ENCODE assay signal across 19 cellular contexts in genomic region chr4:67236793-67237192, GRCh38.
DNase-seq lines count a peak whose midpoint lies in the region; ATAC-seq, FAIRE-seq and TF ChIP-seq lines count a peak whose summit lies in the region.
"Had no signal": no experiment of that assay in that cellular context is flagged by ENCODE, and none has a peak within 500 bp of the region (broad histone marks: within the 10 kb centered on the region; RNA-seq: fewer than 3 reads in every experiment).

No MANE protein-coding gene starts in this region.

- peaks cover 10% of the 10 kb centered on the region for H3K4me1 Mint-ChIP-seq in endodermal cell
- H3K4me1 Mint-ChIP-seq: CD14-positive monocyte had no signal

- H4K8ac ChIP-seq in mesendoderm (ENCODE audit: low read depth, low read length), result no peak overlapping the region

- TF ChIP-seq CTCF in HepG2 (CRISPR knock-in tag; IDR thresholded peaks at IDR 0.05), result no peak
- TF ChIP-seq CTCF in right lobe of liver (IDR thresholded peaks at IDR 0.05), result no peak
- peak; percentile 36 for TF ChIP-seq CTCF in endodermal cell (conservative IDR thresholded peaks at IDR 0.05)
- TF ChIP-seq CTCF in pancreas (IDR thresholded peaks at IDR 0.05), result no peak
- no peak for TF ChIP-seq CTCF in heart left ventricle (IDR thresholded peaks at IDR 0.05)

- peak; percentile 77 for ATAC-seq in HepG2
- ATAC-seq in right lobe of liver, result no peak
- ATAC-seq in pancreas, result no peak
- no peak for ATAC-seq in heart left ventricle
- ATAC-seq in GM18519 (IDR thresholded peaks at IDR 0.05; ENCODE audit: low FRiP score, unreplicated experiment), result no peak
- ATAC-seq: CD8-positive, alpha-beta T cell had no signal

- no peak overlapping the region for H2BK120ac ChIP-seq in mesendoderm (ENCODE audit: low read depth, low read length)

- POLR2A ChIA-PET in HepG2 (lab: Yijun Ruan, JAX), result no interaction called here

- no peak for DNase-seq in HepG2 (ENCODE audit: low spot score)
- no peak for DNase-seq in right lobe of liver
- DNase-seq in endodermal cell, result peak; percentile 62
- DNase-seq in mesendoderm, result peak; percentile 13
- DNase-seq in pancreas, result no peak
- no peak for DNase-seq in heart left ventricle
- DNase-seq in iPS-NIHi11 (ENCODE audit: low spot score), result no peak
- DNase-seq: CD8-positive, alpha-beta T cell; COR-L47; DMS153; DMS79 treated with DMSO at 0.1 percent for 48 hours; EL; GDM1; HCEC 1CT had no signal

- no peaks in the 10 kb centered on the region for H3K9me3 Mint-ChIP-seq in endodermal cell
- H3K9me3 Mint-ChIP-seq: CD8-positive, alpha-beta T cell had no signal

- no peak overlapping the region for H4K5ac ChIP-seq in mesendoderm (ENCODE audit: low read length)

- H3K79me2 ChIP-seq in HepG2 (ENCODE audit: insufficient read depth, low read length) (no peaks in the 10 kb centered on the region), mesendoderm (ENCODE audit: control insufficient read depth, insufficient read depth, low read length) (no peaks in the 10 kb centered on the region)

- no peaks in the 10 kb centered on the region for H3K27me3 Mint-ChIP-seq in endodermal cell (ENCODE audit: insufficient read depth)

- H3K9me3 ChIP-seq in HepG2 (ENCODE audit: low read length) (no peaks in the 10 kb centered on the region), right lobe of liver (no peaks in the 10 kb centered on the region), endodermal cell (ENCODE audit: control insufficient read depth, low read length) (no peaks in the 10 kb centered on the region), pancreas (no peaks in the 10 kb centered on the region), heart left ventricle (no peaks in the 10 kb centered on the region)

- TF ChIP-seq POLR2A in HepG2 (IDR thresholded peaks at IDR 0.05; ENCODE audit: insufficient read depth in 1 of 2, low read depth in 2 of 2, low read length in 2 of 2), result no peak
- TF ChIP-seq POLR2A in right lobe of liver (IDR thresholded peaks at IDR 0.05), result no peak
- TF ChIP-seq POLR2A in heart left ventricle (IDR thresholded peaks at IDR 0.05), result no peak

- no peak overlapping the region for H3K4ac ChIP-seq in mesendoderm (ENCODE audit: low read depth, low read length)

- no TSS peak for BruUV-seq in HepG2 (replicated peaks; lab: Mats Ljungman, UMichigan)

- no peak for FAIRE-seq in HepG2 (lab: Jason Lieb, UNC)
- FAIRE-seq in pancreas (lab: Jason Lieb, UNC), result no peak
- FAIRE-seq: D721Med, H1 had no signal

- TF ChIP-seq EP300 in HepG2 (IDR thresholded peaks at IDR 0.05; ENCODE audit: low read depth in 2 of 2, low read length in 2 of 2) (no peak), HepG2 (CRISPR knock-in tag; IDR thresholded peaks at IDR 0.05; ENCODE audit: borderline replicate concordance) (no peak)

- no peak overlapping the region for H3K9ac ChIP-seq in HepG2 (ENCODE audit: insufficient read depth, low read depth, low read length)
- no peak overlapping the region for H3K9ac ChIP-seq in endodermal cell (ENCODE audit: extremely low read depth, low read length, poor library complexity, severe bottlenecking)
- H3K9ac ChIP-seq in mesendoderm (ENCODE audit: low read length), result no peak overlapping the region

- no peak for TF ChIP-seq RAD21 in HepG2 (CRISPR knock-in tag; IDR thresholded peaks at IDR 0.05)

- no peak overlapping the region for H2AFZ ChIP-seq in HepG2 (ENCODE audit: low read length)

- no peak overlapping the region for H3K4me2 ChIP-seq in HepG2 (ENCODE audit: low read depth, low read length)
- H3K4me2 ChIP-seq in mesendoderm (ENCODE audit: low read length), result no peak overlapping the region

- no peak overlapping the region for H3K18ac ChIP-seq in mesendoderm (ENCODE audit: low read length)

- no peak overlapping the region for H2AK5ac ChIP-seq in mesendoderm (ENCODE audit: low read length)

- H3K79me1 ChIP-seq in mesendoderm (ENCODE audit: low read length), result no peaks in the 10 kb centered on the region

- no peak overlapping the region for H2BK5ac ChIP-seq in mesendoderm (ENCODE audit: low read length)

- no peaks in the 10 kb centered on the region for H4K20me1 ChIP-seq in HepG2 (ENCODE audit: insufficient read depth, low read length)

- H3K4me1 ChIP-seq in HepG2 (ENCODE audit: insufficient read depth, low read length), result no peaks in the 10 kb centered on the region
- no peaks in the 10 kb centered on the region for H3K4me1 ChIP-seq in right lobe of liver
- no peaks in the 10 kb centered on the region for H3K4me1 ChIP-seq in endodermal cell (ENCODE audit: control insufficient read depth, insufficient read depth, low read length)
- no peaks in the 10 kb centered on the region for H3K4me1 ChIP-seq in mesendoderm (ENCODE audit: control insufficient read depth, low read depth, low read length)
- H3K4me1 ChIP-seq in pancreas, result no peaks in the 10 kb centered on the region
- no peaks in the 10 kb centered on the region for H3K4me1 ChIP-seq in heart left ventricle

- intact Hi-C loops in HepG2 (cut with micrococcal nuclease; ENCODE audit: unreplicated experiment), result no loop called here
- intact Hi-C loops in right lobe of liver (cut with DNase I), result no loop called here
- intact Hi-C loops in pancreas (cut with DNase I), result no loop called here
- intact Hi-C loops in heart left ventricle (cut with DNase I), result no loop called here

- H3K36me3 ChIP-seq in HepG2 (replicated peaks in 1 of 2; ENCODE audit: control insufficient read depth in 1 of 2, insufficient read depth in 2 of 2, low read length in 2 of 2) (no peaks in the 10 kb centered on the region), right lobe of liver (no peaks in the 10 kb centered on the region), endodermal cell (ENCODE audit: control insufficient read depth, insufficient read depth, low read length) (no peaks in the 10 kb centered on the region), mesendoderm (ENCODE audit: control insufficient read depth, insufficient read depth, low read length) (no peaks in the 10 kb centered on the region), pancreas (no peaks in the 10 kb centered on the region), heart left ventricle (no peaks in the 10 kb centered on the region)

- in situ Hi-C loops in HepG2 (cut with HindIII; ENCODE audit: extremely low pct_ligation_motif_present, low pct_unique_long_range_greater_than_20kb), result no loop called here

- H3K27ac Mint-ChIP-seq in endodermal cell, result no peak overlapping the region
- H3K27ac Mint-ChIP-seq: CD14-positive monocyte; CD8-positive, alpha-beta T cell had no signal

- H3K27ac ChIP-seq in HepG2 (ENCODE audit: extremely low read length, insufficient read depth, low read length), result no peak overlapping the region
- H3K27ac ChIP-seq in right lobe of liver, result no peak overlapping the region
- no peak overlapping the region for H3K27ac ChIP-seq in endodermal cell (ENCODE audit: low read depth, low read length)
- H3K27ac ChIP-seq in mesendoderm (ENCODE audit: low read depth, low read length), result no peak overlapping the region
- H3K27ac ChIP-seq in pancreas, result no peak overlapping the region
- no peak overlapping the region for H3K27ac ChIP-seq in heart left ventricle
- H3K27ac ChIP-seq: 22Rv1 had no signal

- H3K4me3 Mint-ChIP-seq in endodermal cell, result no peak overlapping the region
- H3K4me3 Mint-ChIP-seq: CD14-positive monocyte; CD8-positive, alpha-beta T cell had no signal

- H3K4me3 ChIP-seq in HepG2 (replicated peaks in 1 of 3; ENCODE audit: insufficient read depth in 1 of 3, low read depth in 2 of 3, low read length in 3 of 3) (no peak overlapping the region), right lobe of liver (no peak overlapping the region), endodermal cell (ENCODE audit: low read length) (no peak overlapping the region), mesendoderm (ENCODE audit: low read length) (no peak overlapping the region), pancreas (no peak overlapping the region), heart left ventricle (no peak overlapping the region)

- no peak overlapping the region for H3K23ac ChIP-seq in mesendoderm (ENCODE audit: low read length)

- CTCF ChIA-PET in HepG2 (lab: Yijun Ruan, JAX; ENCODE audit: low intra/inter-chr PET ratio, low total read pairs), result no interaction called here

- H2BK15ac ChIP-seq in mesendoderm (replicated peaks; ENCODE audit: low read depth), result no peak overlapping the region

- no peak overlapping the region for H3K56ac ChIP-seq in mesendoderm (ENCODE audit: low read length)

- H3K36me3 Mint-ChIP-seq in endodermal cell (ENCODE audit: low read depth), result no peaks in the 10 kb centered on the region
- H3K36me3 Mint-ChIP-seq: CD14-positive monocyte; CD8-positive, alpha-beta T cell had no signal

- WGBS in HepG2 (ENCODE audit: low lambda C conversion rate), result 6% methylated on average over 2 of the region's 2 CpGs
- WGBS in right lobe of liver (ENCODE audit: insufficient coverage, low coverage, low lambda C conversion rate, missing lambda C conversion rate), result 67% methylated on average over 1 of the region's 2 CpGs
- WGBS in endodermal cell (ENCODE audit: insufficient coverage in 1 of 2, insufficient read length in 1 of 2), 2 experiments, result 91 to 100% methylated on average over 2 of the region's 2 CpGs
- WGBS in mesendoderm (ENCODE audit: extremely low coverage, insufficient coverage, low lambda C conversion rate), result no CpG with 5 or more reads among the region's 2 CpGs
- 81 to 89% methylated on average over 2 of the region's 2 CpGs for WGBS in pancreas, 2 donors
- WGBS in heart left ventricle, 4 donors, result 72 to 90% (median 85%) methylated on average over 2 of the region's 2 CpGs

- H3K27me3 ChIP-seq in HepG2 (ENCODE audit: control insufficient read depth in 1 of 2, insufficient read depth in 2 of 2, low read length in 2 of 2) (no peaks in the 10 kb centered on the region), right lobe of liver (no peaks in the 10 kb centered on the region), endodermal cell (ENCODE audit: control insufficient read depth, insufficient read depth, low read length, poor library complexity, severe bottlenecking) (no peaks in the 10 kb centered on the region), mesendoderm (ENCODE audit: insufficient read depth, low read length, poor library complexity) (no peaks in the 10 kb centered on the region), pancreas (no peaks in the 10 kb centered on the region), heart left ventricle (no peaks in the 10 kb centered on the region)

TF ChIP-seq in HepG2, 621 proteins besides CTCF, POLR2A, EP300 and RAD21 (continues in another document):
- no peak for TF ChIP-seq NFATC3 (CRISPR knock-in tag; IDR thresholded peaks at IDR 0.05)
- TF ChIP-seq ZFP1 (CRISPR knock-in tag; IDR thresholded peaks at IDR 0.05), result no peak
- no peak for TF ChIP-seq ZNF253 (CRISPR knock-in tag; IDR thresholded peaks at IDR 0.05; ENCODE audit: borderline replicate concordance)
- TF ChIP-seq ZNF776 (CRISPR knock-in tag; IDR thresholded peaks at IDR 0.05), result no peak
- TF ChIP-seq ZNF451 (CRISPR knock-in tag; IDR thresholded peaks at IDR 0.05), result no peak
- no peak for TF ChIP-seq NFIB (CRISPR knock-in tag; IDR thresholded peaks at IDR 0.05; ENCODE audit: borderline replicate concordance)
- no peak for TF ChIP-seq ZNF878 (CRISPR knock-in tag; IDR thresholded peaks at IDR 0.05)

Comparison
In these comparisons a context has a peak if more than half of its experiments do, and no peak if none do; other contexts are left out.
1. DNase-seq: peak in endodermal cell (single experiment) and mesendoderm (single experiment); none in HepG2 (single experiment), right lobe of liver (0 of 3), pancreas (0 of 6), heart left ventricle (0 of 5) and iPS-NIHi11 (single experiment).